Comparison of ENCODE assay signal across 10 cellular contexts in genomic region chr1:118184737-118185082, GRCh38. TPM values are rescaled to one million over a fixed set of nuclear protein-coding genes. Genes with fewer than 3 reads are reported as not detected.
DNase-seq lines count a peak whose midpoint lies in the region; ATAC-seq and TF ChIP-seq lines count a peak whose summit lies in the region.
"Had no signal": no experiment of that assay in that cellular context is flagged by ENCODE, and none has a peak within 500 bp of the region (broad histone marks: within the 10 kb centered on the region; RNA-seq: fewer than 3 reads in every experiment).

No MANE protein-coding gene starts in this region.

- H3K9me3 ChIP-seq in lower lobe of right lung: no peaks in the 10 kb centered on the region
- H3K9me3 ChIP-seq in upper lobe of left lung: no peaks in the 10 kb centered on the region

- TF ChIP-seq POLR2A in upper lobe of left lung (IDR thresholded peaks at IDR 0.05): no peak

- H3K4me3 ChIP-seq in coronary artery (peak overlapping the region; percentile 61), lower lobe of right lung (peak overlapping the region; percentile 33), upper lobe of left lung (peak overlapping the region in 3 of 4 donors; percentile 23 to 40 (median 40))

- TF ChIP-seq EP300 in upper lobe of left lung (IDR thresholded peaks at IDR 0.05): no peak

- H3K27ac Mint-ChIP-seq in activated CD4-positive, alpha-beta T cell treated with anti-CD3 and anti-CD28 coated beads, Interleukin-2, amount 10 ng/mL, durations not matched to agents 24 days and 14 days: no peak overlapping the region
- no peak overlapping the region for H3K27ac Mint-ChIP-seq in activated CD4-positive, alpha-beta T cell treated with anti-CD3 and anti-CD28 coated beads, Interleukin-2, amount 10 ng/mL, durations not matched to agents 7 days and 5 days

- H3K4me3 Mint-ChIP-seq in activated CD4-positive, alpha-beta T cell treated with anti-CD3 and anti-CD28 coated beads, Interleukin-2, amount 10 ng/mL, durations not matched to agents 24 days and 14 days: peak overlapping the region; percentile 18
- H3K4me3 Mint-ChIP-seq in activated CD4-positive, alpha-beta T cell treated with anti-CD3 and anti-CD28 coated beads, Interleukin-2, amount 10 ng/mL, durations not matched to agents 7 days and 5 days: no peak overlapping the region

- no peak overlapping the region for H3K27ac ChIP-seq in coronary artery
- no peak overlapping the region for H3K27ac ChIP-seq in lower lobe of right lung
- H3K27ac ChIP-seq in upper lobe of left lung: no peak overlapping the region

- intact Hi-C loops in activated CD4-positive, alpha-beta T cell treated with anti-CD3 and anti-CD28 coated beads, Interleukin-2, amount 10 ng/mL, durations not matched to agents 24 days and 14 days (cut with micrococcal nuclease): no loop called here
- intact Hi-C loops in lower lobe of right lung (cut with DNase I): no loop called here

- H3K4me1 ChIP-seq in lower lobe of right lung (peaks cover 5% of the 10 kb centered on the region), upper lobe of left lung (peaks cover 0 to 9% (median 0%) of the 10 kb centered on the region in 4 donors)

- no peaks in the 10 kb centered on the region for H3K36me3 Mint-ChIP-seq in activated CD4-positive, alpha-beta T cell treated with anti-CD3 and anti-CD28 coated beads, Interleukin-2, amount 10 ng/mL, durations not matched to agents 24 days and 14 days (ENCODE audit: low read depth)
- no peaks in the 10 kb centered on the region for H3K36me3 Mint-ChIP-seq in activated CD4-positive, alpha-beta T cell treated with anti-CD3 and anti-CD28 coated beads, Interleukin-2, amount 10 ng/mL, durations not matched to agents 7 days and 5 days (ENCODE audit: low read depth)

- WGBS in upper lobe of left lung, 2 donors: 55 to 60% methylated on average over 11 of the region's 11 CpGs

- H3K27me3 Mint-ChIP-seq in activated CD4-positive, alpha-beta T cell treated with anti-CD3 and anti-CD28 coated beads, Interleukin-2, amount 10 ng/mL, durations not matched to agents 24 days and 14 days: peaks cover 3% of the 10 kb centered on the region
- no peaks in the 10 kb centered on the region for H3K27me3 Mint-ChIP-seq in activated CD4-positive, alpha-beta T cell treated with anti-CD3 and anti-CD28 coated beads, Interleukin-2, amount 10 ng/mL, durations not matched to agents 7 days and 5 days

- POLR2A ChIA-PET in activated CD4-positive, alpha-beta T cell treated with anti-CD3 and anti-CD28 coated beads, Interleukin-2, amount 10 ng/mL, durations not matched to agents 7 days and 5 days (lab: Charles Lee): no interaction called here

- CTCF ChIA-PET in activated CD4-positive, alpha-beta T cell treated with anti-CD3 and anti-CD28 coated beads, Interleukin-2, amount 10 ng/mL, durations not matched to agents 7 days and 5 days (lab: Charles Lee): no interaction called here

- H3K27me3 ChIP-seq in lower lobe of right lung (ENCODE audit: low read depth): no peaks in the 10 kb centered on the region
- H3K27me3 ChIP-seq in upper lobe of left lung: no peaks in the 10 kb centered on the region

- peaks cover 2% of the 10 kb centered on the region for H3K4me1 Mint-ChIP-seq in activated CD4-positive, alpha-beta T cell treated with anti-CD3 and anti-CD28 coated beads, Interleukin-2, amount 10 ng/mL, durations not matched to agents 24 days and 14 days
- peaks cover 4% of the 10 kb centered on the region for H3K4me1 Mint-ChIP-seq in activated CD4-positive, alpha-beta T cell treated with anti-CD3 and anti-CD28 coated beads, Interleukin-2, amount 10 ng/mL, durations not matched to agents 7 days and 5 days

- no peaks in the 10 kb centered on the region for H3K36me3 ChIP-seq in lower lobe of right lung
- no peaks in the 10 kb centered on the region for H3K36me3 ChIP-seq in upper lobe of left lung

- TF ChIP-seq CTCF in coronary artery (IDR thresholded peaks at IDR 0.05): no peak
- TF ChIP-seq CTCF in lower lobe of right lung (IDR thresholded peaks at IDR 0.05): no peak
- no peak for TF ChIP-seq CTCF in upper lobe of left lung (IDR thresholded peaks at IDR 0.05)

- no peak for DNase-seq in activated CD4-positive, alpha-beta T cell treated with anti-CD3 and anti-CD28 coated beads, Interleukin-2, amount 10 ng/mL, durations not matched to agents 24 days and 14 days
- no peak for DNase-seq in activated CD4-positive, alpha-beta T cell treated with anti-CD3 and anti-CD28 coated beads, Interleukin-2, amount 10 ng/mL, durations not matched to agents 7 days and 5 days
- DNase-seq in coronary artery (ENCODE audit: low spot score) (no peak), lower lobe of right lung (no peak), upper lobe of left lung (no peak), GM19238 (ENCODE audit: insufficient read length, low spot score) (no peak), NCI-H2196 (lab: John Stamatoyannopoulos, UW; ENCODE audit: unreplicated experiment) (no peak)
- DNase-seq: activated CD4-positive, alpha-beta T cell treated with anti-CD3 and anti-CD28 coated beads, Interleukin-2, amount 50 U/mL, for 1 hour had no signal

- peaks cover 10% of the 10 kb centered on the region for H3K9me3 Mint-ChIP-seq in activated CD4-positive, alpha-beta T cell treated with anti-CD3 and anti-CD28 coated beads, Interleukin-2, amount 10 ng/mL, durations not matched to agents 24 days and 14 days
- peaks cover 5% of the 10 kb centered on the region for H3K9me3 Mint-ChIP-seq in activated CD4-positive, alpha-beta T cell treated with anti-CD3 and anti-CD28 coated beads, Interleukin-2, amount 10 ng/mL, durations not matched to agents 7 days and 5 days

- ATAC-seq in lower lobe of right lung (peak; percentile 11 to 39), upper lobe of left lung (ENCODE audit: low FRiP score in 2 of 2) (peak in 1 of 2 donors; percentile 49), HG02678 (IDR thresholded peaks at IDR 0.05; ENCODE audit: unreplicated experiment) (no peak)

RNA-seq across cellular contexts. Expression of gene SPAG17, which starts 0.3 kb away (rescaled TPM):
- total RNA-seq in activated CD4-positive, alpha-beta T cell treated with anti-CD3 and anti-CD28 coated beads, Interleukin-2, amount 10 ng/mL, durations not matched to agents 24 days and 14 days: not detected in 2 replicates
- not detected for total RNA-seq in activated CD4-positive, alpha-beta T cell treated with anti-CD3 and anti-CD28 coated beads, Interleukin-2, amount 10 ng/mL, durations not matched to agents 7 days and 5 days
- 9.9 TPM for total RNA-seq in lower lobe of right lung
- 10 to 100 TPM in 4 of 6 donors, 1 to 10 TPM in 1, under 1 TPM in 1; 0.26 to 94.3 (median 11.3) TPM for total RNA-seq in upper lobe of left lung
- total RNA-seq: dermis microvascular lymphatic vessel endothelial cell had no signal
